In the genomic region with DNA sequence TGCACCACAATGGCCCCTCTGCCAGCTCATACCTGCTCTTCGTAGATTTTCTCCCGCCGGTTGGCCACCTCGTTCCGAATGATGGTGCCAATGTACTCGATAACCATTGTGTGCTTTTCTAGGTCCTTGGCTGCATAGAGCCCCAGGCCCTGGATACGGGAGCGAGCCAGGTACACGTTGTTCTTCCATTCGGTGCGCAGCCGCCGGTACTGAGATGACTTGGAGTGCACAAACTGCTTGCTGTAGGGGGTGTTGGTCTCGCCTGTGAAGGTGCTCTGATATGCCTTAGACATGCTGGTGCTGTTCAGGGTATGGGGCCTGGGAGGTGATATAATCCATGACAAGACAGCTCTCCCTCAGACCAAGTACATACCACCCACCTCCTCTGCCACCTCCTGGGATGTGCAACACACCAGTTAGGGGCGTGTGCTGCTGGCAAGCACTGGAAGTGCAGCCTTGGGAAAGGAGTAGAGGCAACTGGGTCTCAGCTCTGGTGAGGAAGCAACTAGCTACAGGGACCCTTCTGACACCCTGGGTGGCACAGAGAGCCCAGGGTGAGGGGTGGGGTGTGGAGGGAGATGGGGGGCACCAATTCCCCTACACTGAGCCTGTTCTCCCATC, we compare ENCODE assay signal across 1 cellular context.
A peak's percentile ranks its signal among the peaks of the same experiment; 100 is the strongest.
TF ChIP-seq lines count a peak whose summit lies in the region.

No MANE protein-coding gene starts in this region.

TF ChIP-seq in HEK293, 187 proteins besides CTCF, POLR2A, EP300 and RAD21:
- TF ChIP-seq ZNF426 (tag by site-specific recombination; IDR thresholded peaks at IDR 0.05) (no peak), ZBTB48 (tag by site-specific recombination; IDR thresholded peaks at IDR 0.05) (no peak), ZNF600 (tag by site-specific recombination; IDR thresholded peaks at IDR 0.05) (peak; percentile 52; the same call in 1 of the 2 replicates), ZNF776 (tag by site-specific recombination; IDR thresholded peaks at IDR 0.05; ENCODE audit: borderline replicate concordance) (no peak), ZNF677 (tag by site-specific recombination; IDR thresholded peaks at IDR 0.05) (no peak), ZNF514 (tag by site-specific recombination; IDR thresholded peaks at IDR 0.05) (no peak), ZNF571 (tag by site-specific recombination; IDR thresholded peaks at IDR 0.05) (no peak), ZNF544 (tag by site-specific recombination; IDR thresholded peaks at IDR 0.05) (no peak), ZNF175 (tag by site-specific recombination; IDR thresholded peaks at IDR 0.05) (no peak), ZNF701 (tag by site-specific recombination; IDR thresholded peaks at IDR 0.05) (no peak), ZNF660 (tag by site-specific recombination; IDR thresholded peaks at IDR 0.05) (no peak), ZNF211 (tag by site-specific recombination; IDR thresholded peaks at IDR 0.05; ENCODE audit: low read depth) (no peak), GLIS1 (tag by site-specific recombination; IDR thresholded peaks at IDR 0.05) (peak; percentile 57)
- TF ChIP-seq, protein P1, sequence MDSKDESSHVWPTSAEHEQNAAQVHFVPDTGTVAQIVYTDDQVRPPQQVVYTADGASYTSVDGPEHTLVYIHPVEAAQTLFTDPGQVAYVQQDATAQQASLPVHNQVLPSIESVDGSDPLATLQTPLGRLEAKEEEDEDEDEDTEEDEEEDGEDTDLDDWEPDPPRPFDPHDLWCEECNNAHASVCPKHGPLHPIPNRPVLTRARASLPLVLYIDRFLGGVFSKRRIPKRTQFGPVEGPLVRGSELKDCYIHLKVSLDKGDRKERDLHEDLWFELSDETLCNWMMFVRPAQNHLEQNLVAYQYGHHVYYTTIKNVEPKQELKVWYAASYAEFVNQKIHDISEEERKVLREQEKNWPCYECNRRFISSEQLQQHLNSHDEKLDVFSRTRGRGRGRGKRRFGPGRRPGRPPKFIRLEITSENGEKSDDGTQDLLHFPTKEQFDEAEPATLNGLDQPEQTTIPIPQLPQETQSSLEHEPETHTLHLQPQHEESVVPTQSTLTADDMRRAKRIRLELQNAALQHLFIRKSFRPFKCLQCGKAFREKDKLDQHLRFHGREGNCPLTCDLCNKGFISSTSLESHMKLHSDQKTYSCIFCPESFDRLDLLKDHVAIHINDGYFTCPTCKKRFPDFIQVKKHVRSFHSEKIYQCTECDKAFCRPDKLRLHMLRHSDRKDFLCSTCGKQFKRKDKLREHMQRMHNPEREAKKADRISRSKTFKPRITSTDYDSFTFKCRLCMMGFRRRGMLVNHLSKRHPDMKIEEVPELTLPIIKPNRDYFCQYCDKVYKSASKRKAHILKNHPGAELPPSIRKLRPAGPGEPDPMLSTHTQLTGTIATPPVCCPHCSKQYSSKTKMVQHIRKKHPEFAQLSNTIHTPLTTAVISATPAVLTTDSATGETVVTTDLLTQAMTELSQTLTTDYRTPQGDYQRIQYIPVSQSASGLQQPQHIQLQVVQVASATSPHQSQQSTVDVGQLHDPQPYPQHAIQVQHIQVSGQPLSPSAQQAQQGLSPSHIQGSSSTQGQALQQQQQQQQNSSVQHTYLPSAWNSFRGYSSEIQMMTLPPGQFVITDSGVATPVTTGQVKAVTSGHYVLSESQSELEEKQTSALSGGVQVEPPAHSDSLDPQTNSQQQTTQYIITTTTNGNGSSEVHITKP (tag by site-specific recombination; IDR thresholded peaks at IDR 0.05), result no peak
- TF ChIP-seq, protein P2, sequence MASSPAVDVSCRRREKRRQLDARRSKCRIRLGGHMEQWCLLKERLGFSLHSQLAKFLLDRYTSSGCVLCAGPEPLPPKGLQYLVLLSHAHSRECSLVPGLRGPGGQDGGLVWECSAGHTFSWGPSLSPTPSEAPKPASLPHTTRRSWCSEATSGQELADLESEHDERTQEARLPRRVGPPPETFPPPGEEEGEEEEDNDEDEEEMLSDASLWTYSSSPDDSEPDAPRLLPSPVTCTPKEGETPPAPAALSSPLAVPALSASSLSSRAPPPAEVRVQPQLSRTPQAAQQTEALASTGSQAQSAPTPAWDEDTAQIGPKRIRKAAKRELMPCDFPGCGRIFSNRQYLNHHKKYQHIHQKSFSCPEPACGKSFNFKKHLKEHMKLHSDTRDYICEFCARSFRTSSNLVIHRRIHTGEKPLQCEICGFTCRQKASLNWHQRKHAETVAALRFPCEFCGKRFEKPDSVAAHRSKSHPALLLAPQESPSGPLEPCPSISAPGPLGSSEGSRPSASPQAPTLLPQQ (tag by site-specific recombination; IDR thresholded peaks at IDR 0.05), result no peak
- TF ChIP-seq, protein P3, sequence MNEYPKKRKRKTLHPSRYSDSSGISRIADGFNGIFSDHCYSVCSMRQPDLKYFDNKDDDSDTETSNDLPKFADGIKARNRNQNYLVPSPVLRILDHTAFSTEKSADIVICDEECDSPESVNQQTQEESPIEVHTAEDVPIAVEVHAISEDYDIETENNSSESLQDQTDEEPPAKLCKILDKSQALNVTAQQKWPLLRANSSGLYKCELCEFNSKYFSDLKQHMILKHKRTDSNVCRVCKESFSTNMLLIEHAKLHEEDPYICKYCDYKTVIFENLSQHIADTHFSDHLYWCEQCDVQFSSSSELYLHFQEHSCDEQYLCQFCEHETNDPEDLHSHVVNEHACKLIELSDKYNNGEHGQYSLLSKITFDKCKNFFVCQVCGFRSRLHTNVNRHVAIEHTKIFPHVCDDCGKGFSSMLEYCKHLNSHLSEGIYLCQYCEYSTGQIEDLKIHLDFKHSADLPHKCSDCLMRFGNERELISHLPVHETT (tag by site-specific recombination; IDR thresholded peaks at IDR 0.05), result no peak
